16 cellular contexts compared by ENCODE assay signal in genomic region chr11:111726301-111726713, GRCh38.
"Had no signal": no experiment of that assay in that cellular context is flagged by ENCODE, and none has a peak within 500 bp of the region (broad histone marks: within the 10 kb centered on the region; RNA-seq: fewer than 3 reads in every experiment).

No MANE protein-coding gene starts in this region.

- H3K27ac ChIP-seq: foreskin keratinocyte, tibial nerve, vagina, WERI-Rb-1 had no signal

- H3K27ac Mint-ChIP-seq: activated naive CD8-positive, alpha-beta T cell had no signal

- ATAC-seq: foreskin keratinocyte; sciatic nerve; stimulated activated naive B cell treated with anti-CD40 and anti-IgM and Interleukin-4, amounts not matched to agents 10 μg/mL and 1 μg/mL and 100 μg/mL, for 72 hours had no signal

- H3K4me3 Mint-ChIP-seq: activated naive CD8-positive, alpha-beta T cell; stimulated activated naive B cell treated with anti-CD40 and anti-IgM and Interleukin-4, amounts not matched to agents 10 μg/mL and 1 μg/mL and 100 μg/mL, for 72 hours had no signal

- H3K9me3 ChIP-seq: tibial nerve, vagina had no signal

- H3K4me1 ChIP-seq: foreskin keratinocyte had no signal

- H3K27me3 Mint-ChIP-seq: activated naive CD8-positive, alpha-beta T cell; stimulated activated naive B cell treated with anti-CD40 and anti-IgM and Interleukin-4, amounts not matched to agents 10 μg/mL and 1 μg/mL and 100 μg/mL, for 72 hours had no signal

- DNase-seq: activated CD4-positive, alpha-beta T cell treated with anti-CD3 and anti-CD28 coated beads, Interleukin-2, amount 50 U/mL, for 4 hours; amniotic stem cell; foreskin keratinocyte; glutamatergic neuron; hippocampal formation; midbrain; stimulated activated CD4-positive, alpha-beta T cell treated with anti-CD3 and anti-CD28 coated beads, Interleukin-4, amount 100 ng/mL, for 24 hours; stimulated activated naive B cell treated with anti-CD40 and anti-IgM and Interleukin-4, amounts not matched to agents 10 μg/mL and 1 μg/mL and 100 μg/mL, for 72 hours; SW 1271; T-helper 2 cell; WERI-Rb-1 had no signal

- H3K27me3 ChIP-seq: foreskin keratinocyte, tibial nerve, vagina had no signal

- H3K4me3 ChIP-seq: smooth muscle cell, tibial nerve, vagina had no signal

- H3K9me3 Mint-ChIP-seq: stimulated activated naive B cell treated with anti-CD40 and anti-IgM and Interleukin-4, amounts not matched to agents 10 μg/mL and 1 μg/mL and 100 μg/mL, for 72 hours had no signal
